In the genomic region with DNA sequence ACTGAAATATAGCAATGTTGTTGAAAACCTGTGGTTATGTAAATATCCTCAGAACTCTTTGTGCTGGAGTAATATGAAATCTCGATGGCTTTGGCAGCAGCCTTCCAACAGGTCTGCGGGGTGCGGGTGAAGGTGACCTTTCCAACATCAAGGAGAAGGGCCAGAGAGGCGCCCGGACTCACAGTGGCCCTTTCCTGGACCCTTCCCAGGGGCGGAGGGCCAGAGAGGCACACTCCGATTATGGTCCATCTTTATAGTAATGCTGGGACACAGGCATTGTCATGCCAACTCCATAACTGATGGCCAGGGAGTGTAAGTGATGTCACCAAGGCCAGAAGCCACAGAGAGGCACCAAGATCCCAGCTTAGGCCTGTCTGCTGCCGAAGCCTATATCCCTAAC, we compare ENCODE assay signal across 16 cellular contexts. TPM values are rescaled to one million over a fixed set of nuclear protein-coding genes. Genes with fewer than 3 reads are reported as not detected.
DNase-seq lines count a peak whose midpoint lies in the region; ATAC-seq and TF ChIP-seq lines count a peak whose summit lies in the region.
"Had no signal": no experiment of that assay in that cellular context is flagged by ENCODE, and none has a peak within 500 bp of the region (broad histone marks: within the 10 kb centered on the region; RNA-seq: fewer than 3 reads in every experiment).

No MANE protein-coding gene starts in this region.

- DNase-seq in GM23338 (ENCODE audit: low spot score) (no peak), mesenteric fat pad (ENCODE audit: low spot score) (peak; percentile 74), HAP-1 (ENCODE audit: low spot score in 2 of 2) (no peak), type B pancreatic cell (ENCODE audit: extremely low spot score, unreplicated experiment) (no peak), COLO668 (lab: John Stamatoyannopoulos, UW; ENCODE audit: unreplicated experiment) (no peak)
- DNase-seq in stimulated activated naive B cell treated with anti-CD40 and anti-IgM and Interleukin-4, amounts not matched to agents 10 μg/mL and 1 μg/mL and 100 μg/mL, for 72 hours: no peak
- DNase-seq: EL; NCI-H1436 treated with DMSO at 0.1 percent for 48 hours; NCI-H226; NCI-H526; NK-92 treated with Interleukin-12 subunit alpha and Interleukin-12 subunit beta, amount 100 ng/mL, for 24 hours; PC-3 had no signal

- H4K20me1 ChIP-seq in GM23338 (replicated peaks; ENCODE audit: insufficient read depth): peaks cover 8% of the 10 kb centered on the region

- in situ Hi-C loops in HAP-1 (cut with MboI; ENCODE audit: low sequenced_read_pairs): no loop called here

- H3K4me1 ChIP-seq in GM23338 (ENCODE audit: insufficient read depth) (no peaks in the 10 kb centered on the region; the same call in 1 of the 2 replicates), HAP-1 (no peaks in the 10 kb centered on the region)

- 0 out of 2 replicates have a peak overlapping the region, but pooled peaks have one; percentile 39 for H3K27ac ChIP-seq in GM23338 (ENCODE audit: low read depth)
- H3K27ac ChIP-seq in VCaP: peak overlapping the region; percentile 97

- no peak overlapping the region for H2AFZ ChIP-seq in GM23338

- H3K4me3 Mint-ChIP-seq in GM23338: no peak overlapping the region
- H3K4me3 Mint-ChIP-seq in stimulated activated naive B cell treated with anti-CD40 and anti-IgM and Interleukin-4, amounts not matched to agents 10 μg/mL and 1 μg/mL and 100 μg/mL, for 72 hours: peak overlapping the region in 1 of 2 donors; percentile 21
- no peak overlapping the region for H3K4me3 Mint-ChIP-seq in type B pancreatic cell
- H3K4me3 Mint-ChIP-seq: H9 had no signal

- H3K4me2 ChIP-seq in GM23338: no peak overlapping the region

- H3K27me3 ChIP-seq in GM23338 (ENCODE audit: insufficient read depth) (no peaks in the 10 kb centered on the region), HAP-1 (ENCODE audit: low read depth) (no peaks in the 10 kb centered on the region)

- H3K27ac Mint-ChIP-seq in GM23338 (no peak overlapping the region), type B pancreatic cell (no peak overlapping the region)
- peak overlapping the region; percentile 71 for H3K27ac Mint-ChIP-seq in stimulated activated naive B cell treated with anti-CD40 and anti-IgM and Interleukin-4, amounts not matched to agents 10 μg/mL and 1 μg/mL and 100 μg/mL, for 72 hours

- H3K9me3 Mint-ChIP-seq in GM23338 (no peaks in the 10 kb centered on the region), type B pancreatic cell (no peaks in the 10 kb centered on the region)
- H3K9me3 Mint-ChIP-seq in stimulated activated naive B cell treated with anti-CD40 and anti-IgM and Interleukin-4, amounts not matched to agents 10 μg/mL and 1 μg/mL and 100 μg/mL, for 72 hours: no peaks in the 10 kb centered on the region
- H3K9me3 Mint-ChIP-seq: H9 had no signal

- H3K4me1 Mint-ChIP-seq in GM23338 (peaks cover 24% of the 10 kb centered on the region), type B pancreatic cell (ENCODE audit: unreplicated experiment) (peaks cover 19% of the 10 kb centered on the region)
- H3K4me1 Mint-ChIP-seq in stimulated activated naive B cell treated with anti-CD40 and anti-IgM and Interleukin-4, amounts not matched to agents 10 μg/mL and 1 μg/mL and 100 μg/mL, for 72 hours: peaks cover 61 to 81% of the 10 kb centered on the region in 2 donors

- H3K36me3 ChIP-seq in GM23338 (ENCODE audit: insufficient read depth) (no peaks in the 10 kb centered on the region; the same call in 1 of the 2 replicates), HAP-1 (replicated peaks) (no peaks in the 10 kb centered on the region)

- H3K36me3 Mint-ChIP-seq in GM23338 (ENCODE audit: low read depth) (peaks cover 20% of the 10 kb centered on the region), type B pancreatic cell (no peaks in the 10 kb centered on the region)
- H3K36me3 Mint-ChIP-seq in stimulated activated naive B cell treated with anti-CD40 and anti-IgM and Interleukin-4, amounts not matched to agents 10 μg/mL and 1 μg/mL and 100 μg/mL, for 72 hours: peaks cover 43 to 71% of the 10 kb centered on the region in 2 donors

- peaks cover 10% of the 10 kb centered on the region; the same call in 1 of the 2 replicates for H3K79me2 ChIP-seq in GM23338 (replicated peaks; ENCODE audit: insufficient read depth)

- H3K9me2 ChIP-seq in GM23338 (ENCODE audit: insufficient read depth): no peaks in the 10 kb centered on the region

- TF ChIP-seq CTCF in GM23338 (conservative IDR thresholded peaks at IDR 0.05; ENCODE audit: low read depth in 2 of 2) (no peak), VCaP (conservative IDR thresholded peaks at IDR 0.05) (no peak), type B pancreatic cell (conservative IDR thresholded peaks at IDR 0.05) (no peak)

- no peak for ATAC-seq in GM23338
- ATAC-seq in stimulated activated naive B cell treated with anti-CD40 and anti-IgM and Interleukin-4, amounts not matched to agents 10 μg/mL and 1 μg/mL and 100 μg/mL, for 72 hours (replicated peaks): no peak
- ATAC-seq: PC-3 had no signal

- H3K9me3 ChIP-seq in HAP-1: no peaks in the 10 kb centered on the region

- H3K27me3 Mint-ChIP-seq in GM23338 (ENCODE audit: insufficient read depth, low read depth, poor library complexity) (peaks cover 8% of the 10 kb centered on the region), type B pancreatic cell (no peaks in the 10 kb centered on the region)
- H3K27me3 Mint-ChIP-seq in stimulated activated naive B cell treated with anti-CD40 and anti-IgM and Interleukin-4, amounts not matched to agents 10 μg/mL and 1 μg/mL and 100 μg/mL, for 72 hours: no peaks in the 10 kb centered on the region

- H3F3A ChIP-seq in GM23338 (replicated peaks; ENCODE audit: low read depth): peaks cover 2% of the 10 kb centered on the region; the same call in 1 of the 2 replicates

- H3K4me3 ChIP-seq in GM23338 (no peak overlapping the region), HAP-1 (no peak overlapping the region)

TF ChIP-seq in GM23338, 12 proteins besides CTCF, POLR2A, EP300 and RAD21:
- no peak for TF ChIP-seq EZH2phosphoT487 (IDR thresholded peaks at IDR 0.05; ENCODE audit: unreplicated experiment)

RNA-seq across cellular contexts. Expression of a gene that starts 18.1 kb away (rescaled TPM):
- 25.2 and 30.3 TPM in 2 replicates for total RNA-seq in GM23338 (2014; rRNA removed; shearing (Covaris generic))
- polyA plus RNA-seq in GM23338 (2016; fragmentation: Nextera tagmentation; extraction: Ambion mirVana): 11.0 and 14.0 TPM in 2 replicates
- total RNA-seq in mesenteric fat pad (7.0 TPM), type B pancreatic cell (ENCODE audit: low replicate concordance) (24.8 and 44.2 TPM in 2 replicates)

RNA-seq across cellular contexts. Expression of a gene that starts 35.7 kb away (rescaled TPM):
- total RNA-seq in GM23338 (2014; rRNA removed; shearing (Covaris generic)): 0.12 TPM in 1 of 2 replicates, not detected in the other
- polyA plus RNA-seq in GM23338 (2016; fragmentation: Nextera tagmentation; extraction: Ambion mirVana): 0.23 and 1.4 TPM in 2 replicates
- 0.22 TPM for total RNA-seq in mesenteric fat pad
- 2.1 and 5.2 TPM in 2 replicates for total RNA-seq in type B pancreatic cell (ENCODE audit: low replicate concordance)
- total RNA-seq: HT1080 had no signal
- polyA plus RNA-seq: AG04450 had no signal
